Comparison of ENCODE assay signal across 18 cellular contexts in the genomic region with DNA sequence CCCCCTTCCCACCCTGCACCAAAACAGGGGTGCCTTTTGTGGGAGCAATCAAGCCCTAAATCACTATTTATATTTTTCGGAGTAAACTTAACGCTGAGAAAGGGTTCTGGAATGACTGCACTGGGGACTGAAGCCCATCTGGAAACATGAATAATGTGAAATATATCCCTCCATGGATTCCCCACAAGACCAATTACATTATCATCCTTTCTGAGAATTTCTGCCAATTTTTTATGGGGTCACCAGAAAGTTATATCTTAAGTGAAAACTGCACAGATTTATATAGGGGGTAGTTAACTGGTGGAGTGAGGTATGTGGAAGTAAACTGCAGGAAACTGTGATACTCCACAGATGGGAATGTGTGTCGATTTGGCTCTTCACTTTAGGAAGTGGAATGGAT.
"Had no signal": no experiment of that assay in that cellular context is flagged by ENCODE, and none has a peak within 500 bp of the region (broad histone marks: within the 10 kb centered on the region; RNA-seq: fewer than 3 reads in every experiment).

No MANE protein-coding gene starts in this region.

- H3K27ac ChIP-seq: neutrophil, SK-N-MC, WERI-Rb-1 had no signal

- H3K4me3 ChIP-seq: ascending aorta, SK-N-MC, skin epidermis, testis had no signal

- H3K9me3 ChIP-seq: ascending aorta, neutrophil, testis had no signal

- DNase-seq: activated CD4-positive, alpha-beta T cell treated with anti-CD3 and anti-CD28 coated beads for 1 hour; activated CD8-positive, alpha-beta memory T cell treated with anti-CD3 and anti-CD28 coated beads for 24 hours; activated effector memory CD4-positive, alpha-beta T cell treated with anti-CD3 and anti-CD28 coated beads, Interleukin-2, amount 50 U/mL, for 16 hours; activated T-cell treated with anti-CD3 and anti-CD28 coated beads, Interleukin-2, amount 50 U/mL, for 72 hours; dermis blood vessel endothelial cell; effector memory CD4-positive, alpha-beta T cell; foreskin melanocyte; left colon; naive thymus-derived CD4-positive, alpha-beta T cell; SHP77; stimulated activated CD4-positive, alpha-beta T cell treated with anti-CD3 and anti-CD28 coated beads, Interleukin-2, amount 100 ng/mL, for 48 hours; stimulated activated naive CD8-positive, alpha-beta T cell treated with anti-CD3 and anti-CD28 coated beads, Interleukin-15, amount 100 ng/mL, for 72 hours; testis; WERI-Rb-1 had no signal

- H3K4me1 ChIP-seq: ascending aorta had no signal

- H3K27me3 ChIP-seq: ascending aorta, neutrophil, testis had no signal

- H3K36me3 ChIP-seq: ascending aorta, neutrophil, WERI-Rb-1 had no signal

- ATAC-seq: activated T-cell treated with anti-CD3 and anti-CD28 coated beads, Interleukin-2, amount 50 U/mL, for 72 hours; left colon; naive thymus-derived CD4-positive, alpha-beta T cell; stimulated activated naive CD8-positive, alpha-beta T cell treated with anti-CD3 and anti-CD28 coated beads, Interleukin-15, amount 100 ng/mL, for 72 hours had no signal
